ENCODE assay signal across 17 cellular contexts in the genomic region with DNA sequence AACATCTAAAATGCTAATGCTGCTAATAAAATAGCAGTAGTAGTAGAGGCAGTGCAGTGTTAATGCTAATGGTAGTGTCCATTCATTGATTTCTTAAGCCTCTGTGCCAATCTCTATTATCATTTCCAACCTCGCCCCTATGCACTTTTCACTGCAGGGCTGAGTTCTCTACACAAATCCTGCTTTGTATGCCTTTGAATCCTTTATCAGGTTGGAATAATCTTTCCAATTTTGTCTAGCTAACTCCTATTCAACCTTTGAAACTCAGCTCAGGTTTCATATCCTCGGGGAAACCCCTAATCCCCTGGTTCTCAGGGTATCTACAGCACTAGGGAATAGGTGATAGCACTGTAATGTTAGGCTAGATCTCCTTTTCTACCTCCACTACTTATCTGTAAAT.
"Had no signal": no experiment of that assay in that cellular context is flagged by ENCODE, and none has a peak within 500 bp of the region (broad histone marks: within the 10 kb centered on the region; RNA-seq: fewer than 3 reads in every experiment).

No MANE protein-coding gene starts in this region.

- H3K27ac Mint-ChIP-seq: activated naive CD4-positive, alpha-beta T cell treated with anti-CD3 and anti-CD28 coated beads, Interleukin-2, amount 10 ng/mL, durations not matched to agents 7 days and 5 days; activated T-helper 2 cell treated with anti-CD3 and anti-CD28 coated beads, Interferon-gamma antibody, Interleukin-2, Interleukin-4, amounts not matched to agents 10 μg/mL and 5 μg/mL and 100 μg/mL, durations not matched to agents 14 hours and 24 hours and 36 hours; natural killer cell treated with Interleukin-12 subunit alpha and Interleukin-12 subunit beta and Interleukin-15 and Interleukin-18, amount 100 ng/mL, for 72 hours had no signal

- DNase-seq: activated CD4-positive, CD25-positive, alpha-beta regulatory T cell treated with anti-CD3 and anti-CD28 coated beads, Interleukin-2, amount 50 U/mL, for 72 hours; activated naive CD4-positive, alpha-beta T cell treated with anti-CD3 and anti-CD28 coated beads, Interleukin-2, amount 10 ng/mL, durations not matched to agents 7 days and 5 days; hypothalamus; kidney; nucleus accumbens; stimulated activated CD4-positive, alpha-beta T cell treated with anti-CD3 and anti-CD28 coated beads, Interleukin-4, amount 100 ng/mL, for 4 hours; stimulated activated CD8-positive, alpha-beta memory T cell treated with anti-CD3 and anti-CD28 coated beads, Interleukin-4, amount 100 ng/mL, for 48 hours; stimulated activated naive CD4-positive, alpha-beta T cell treated with Interleukin-2 at 50 U/mL for 16 hours; substantia nigra; SW 1271; trophoblast cell had no signal

- H3K27me3 Mint-ChIP-seq: activated naive CD4-positive, alpha-beta T cell treated with anti-CD3 and anti-CD28 coated beads, Interleukin-2, amount 10 ng/mL, durations not matched to agents 7 days and 5 days; natural killer cell treated with Interleukin-12 subunit alpha and Interleukin-12 subunit beta and Interleukin-15 and Interleukin-18, amount 100 ng/mL, for 72 hours had no signal

- H3K9me3 Mint-ChIP-seq: natural killer cell treated with Interleukin-12 subunit alpha and Interleukin-12 subunit beta and Interleukin-15 and Interleukin-18, amount 100 ng/mL, for 72 hours had no signal

- H3K4me3 Mint-ChIP-seq: activated naive CD4-positive, alpha-beta T cell treated with anti-CD3 and anti-CD28 coated beads, Interleukin-2, amount 10 ng/mL, durations not matched to agents 7 days and 5 days; natural killer cell treated with Interleukin-12 subunit alpha and Interleukin-12 subunit beta and Interleukin-15 and Interleukin-18, amount 100 ng/mL, for 72 hours had no signal

- H3K36me3 Mint-ChIP-seq: natural killer cell treated with Interleukin-12 subunit alpha and Interleukin-12 subunit beta and Interleukin-15 and Interleukin-18, amount 100 ng/mL, for 72 hours had no signal

- H3K4me3 ChIP-seq: cardiac muscle cell, right atrium auricular region, skin epidermis had no signal

- ATAC-seq: esophagus mucosa; natural killer cell treated with Interleukin-12 subunit alpha and Interleukin-12 subunit beta and Interleukin-15 and Interleukin-18, amount 100 ng/mL, for 72 hours had no signal

- H3K9me3 ChIP-seq: right atrium auricular region had no signal

- H3K27ac ChIP-seq: cardiac muscle cell, right atrium auricular region, skin epidermis had no signal

- H3K36me3 ChIP-seq: cardiac muscle cell, right atrium auricular region had no signal

- H3K27me3 ChIP-seq: cardiac muscle cell, right atrium auricular region had no signal

- H3K4me1 ChIP-seq: right atrium auricular region had no signal
